ENCODE assay signal across 8 cellular contexts in genomic region chr11:73404048-73404447, GRCh38. TPM values are rescaled to one million over a fixed set of nuclear protein-coding genes. Genes with fewer than 3 reads are reported as not detected.
DNase-seq lines count a peak whose midpoint lies in the region; ATAC-seq, FAIRE-seq and TF ChIP-seq lines count a peak whose summit lies in the region.

No MANE protein-coding gene starts in this region.

- TF ChIP-seq CTCF in AG04449 (IDR thresholded peaks at IDR 0.05; ENCODE audit: insufficient read depth, low read length, missing control alignments) (peak; percentile 80), GM12875 (IDR thresholded peaks at IDR 0.05; ENCODE audit: borderline replicate concordance, insufficient read depth, low read depth, low read length) (peak; percentile 30; the same call in 1 of the 2 replicates), esophagus muscularis mucosa (IDR thresholded peaks at IDR 0.05) (peak; percentile 73 to 81 (median 79)), nephron progenitor cell (IDR thresholded peaks at IDR 0.05) (peak; percentile 61)

- H3K4me1 ChIP-seq in esophagus muscularis mucosa = peaks cover 7 to 20% (median 13%) of the 10 kb centered on the region in 4 donors

- WGBS in esophagus muscularis mucosa = 33% methylated on average over 4 of the region's 4 CpGs

- no peaks in the 10 kb centered on the region for H3K27me3 Mint-ChIP-seq in nephron progenitor cell (ENCODE audit: low read depth, poor library complexity)

- H3K27me3 ChIP-seq in esophagus muscularis mucosa = no peaks in the 10 kb centered on the region

- CTCF ChIA-PET in AG04449 (lab: Yijun Ruan, JAX) = interaction anchor here (0.6 to 14.0 kb wide), 12 partner anchors 11 to 265 kb away, joined by 3 to 248 read pairs (median 4); no protein-coding TSS in a partner anchor

- peaks cover 0 to 43% (median 32%) of the 10 kb centered on the region in 4 donors for H3K36me3 ChIP-seq in esophagus muscularis mucosa

- FAIRE-seq in RCC 7860 (lab: Jason Lieb, UNC) = no peak

- ATAC-seq in GM18858 (IDR thresholded peaks at IDR 0.05; ENCODE audit: unreplicated experiment) (no peak), HG03432 (IDR thresholded peaks at IDR 0.05; ENCODE audit: unreplicated experiment) (no peak)

- no peak for TF ChIP-seq EP300 in esophagus muscularis mucosa (IDR thresholded peaks at IDR 0.05)

- H3K27ac Mint-ChIP-seq in nephron progenitor cell = no peak overlapping the region

- POLR2A ChIA-PET in AG04449 (lab: Yijun Ruan, JAX) = no interaction called here

- H3K4me1 Mint-ChIP-seq in nephron progenitor cell = peaks cover 25% of the 10 kb centered on the region

- peaks cover 29% of the 10 kb centered on the region for H3K36me3 Mint-ChIP-seq in nephron progenitor cell (ENCODE audit: low read depth)

- no peaks in the 10 kb centered on the region for H3K9me3 Mint-ChIP-seq in nephron progenitor cell

- H3K9me3 ChIP-seq in esophagus muscularis mucosa = no peaks in the 10 kb centered on the region

- H3K4me3 Mint-ChIP-seq in nephron progenitor cell = no peak overlapping the region

- no peak for TF ChIP-seq POLR2A in esophagus muscularis mucosa (IDR thresholded peaks at IDR 0.05; ENCODE audit: low read depth)

- H3K27ac ChIP-seq in esophagus muscularis mucosa (replicated peaks in 1 of 4) = peak overlapping the region in 1 of 4 donors; percentile 61

- no peak for DNase-seq in AG04449 (ENCODE audit: low read depth, low spot score)
- DNase-seq in RCC 7860 (ENCODE audit: low spot score) = peak; percentile 12
- no peak for DNase-seq in esophagus muscularis mucosa (ENCODE audit: extremely low spot score)
- peak; percentile 46 for DNase-seq in nephron progenitor cell
- DNase-seq in NCI-H2227 (lab: John Stamatoyannopoulos, UW; ENCODE audit: unreplicated experiment) = no peak

- intact Hi-C loops in esophagus muscularis mucosa (cut with DNase I) = loop anchor here (10.0 kb wide), 1 partner anchor 221 kb away; no protein-coding TSS in a partner anchor

- no peak overlapping the region for H3K4me3 ChIP-seq in AG04449 (ENCODE audit: low read depth, low read length)
- H3K4me3 ChIP-seq in GM12875 (ENCODE audit: low read depth, low read length) = no peak overlapping the region
- H3K4me3 ChIP-seq in esophagus muscularis mucosa = no peak overlapping the region

RNA-seq across cellular contexts. Expression of gene RELT, which starts 27.8 kb away (rescaled TPM):
- total RNA-seq in esophagus muscularis mucosa = 1 to 10 TPM; 1.2 to 7.8 (median 2.2) TPM

Comparison
In these comparisons a context has a peak if more than half of its experiments do, and no peak if none do; other contexts are left out.
1. DNase-seq: peak in RCC 7860 (single experiment) and nephron progenitor cell (single experiment); none in AG04449 (single experiment), esophagus muscularis mucosa (single experiment) and NCI-H2227 (single experiment).
2. CTCF ChIP-seq: peak in every context shown above with its lines; median percentile 80 in AG04449; 79 in esophagus muscularis mucosa; 61 in nephron progenitor cell; 30 in GM12875.